ENCODE assay signal across 13 cellular contexts in genomic region chr12:91562476-91562875, GRCh38.
A peak's percentile ranks its signal among the peaks of the same experiment; 100 is the strongest.
DNase-seq lines count a peak whose midpoint lies in the region; ATAC-seq and TF ChIP-seq lines count a peak whose summit lies in the region.
"Had no signal": no experiment of that assay in that cellular context is flagged by ENCODE, and none has a peak within 500 bp of the region (broad histone marks: within the 10 kb centered on the region; RNA-seq: fewer than 3 reads in every experiment).

No MANE protein-coding gene starts in this region.

- H3K79me2 ChIP-seq in MM.1S (ENCODE audit: low read length) = no peaks in the 10 kb centered on the region

- no peak for TF ChIP-seq CTCF in MM.1S (IDR thresholded peaks at IDR 0.05; ENCODE audit: low read length)
- TF ChIP-seq CTCF in coronary artery (IDR thresholded peaks at IDR 0.05) = no peak

- CTCF ChIA-PET in CD8-positive, alpha-beta memory T cell (lab: Charles Lee) = interaction anchor here (1.0 to 1.3 kb wide), 2 partner anchors 14 to 16 kb away, joined by 3 to 5 read pairs; no protein-coding TSS in a partner anchor

- peak overlapping the region; percentile 27; the same call in 1 of the 2 replicates for H2AFZ ChIP-seq in MM.1S (ENCODE audit: low read length)

- peak overlapping the region in 6 of 7 donors; percentile 24 to 73 (median 64) for H3K4me3 Mint-ChIP-seq in CD8-positive, alpha-beta memory T cell

- H3K4me1 ChIP-seq in CD8-positive, alpha-beta memory T cell (ENCODE audit: insufficient read depth, low read length) = peaks cover 9% of the 10 kb centered on the region
- H3K4me1 ChIP-seq in MM.1S (ENCODE audit: low read length) = peaks cover 8% of the 10 kb centered on the region; the same call in 1 of the 2 replicates

- H3K27ac Mint-ChIP-seq in CD8-positive, alpha-beta memory T cell = peak overlapping the region in 7 of 8 donors; percentile 34 to 80 (median 56)

- H3K4me2 ChIP-seq in MM.1S (ENCODE audit: low read depth, low read length) = peak overlapping the region; percentile 24; the same call in 1 of the 2 replicates

- POLR2A ChIA-PET in CD8-positive, alpha-beta memory T cell (lab: Charles Lee) = interaction anchor here (0.6 to 2.0 kb wide), 2 partner anchors 583 to 994 kb away, joined by 3 to 6 read pairs; partner anchors contain the start of gene BTG1

- H3K27me3 Mint-ChIP-seq in CD8-positive, alpha-beta memory T cell = peaks cover 4 to 7% of the 10 kb centered on the region in 2 donors

- no peak overlapping the region for H3K9ac ChIP-seq in MM.1S (ENCODE audit: low read length)

- no peaks in the 10 kb centered on the region for H3F3A ChIP-seq in MM.1S (ENCODE audit: insufficient read depth, low read length)

- ATAC-seq in GM19324 (IDR thresholded peaks at IDR 0.05; ENCODE audit: low FRiP score, unreplicated experiment) = peak; percentile 49
- ATAC-seq: left colon had no signal

- no peak overlapping the region for H3K27ac ChIP-seq in CD8-positive, alpha-beta memory T cell (ENCODE audit: low read depth, low read length)
- H3K27ac ChIP-seq in MM.1S (ENCODE audit: low read length) (no peak overlapping the region), coronary artery (no peak overlapping the region)

- H3K4me1 Mint-ChIP-seq in CD8-positive, alpha-beta memory T cell = peaks cover 12 to 23% (median 23%) of the 10 kb centered on the region in 3 donors

- H3K9me3 Mint-ChIP-seq in CD8-positive, alpha-beta memory T cell = peaks cover 6 to 17% (median 11%) of the 10 kb centered on the region in 5 donors

- H3K4me3 ChIP-seq in CD8-positive, alpha-beta memory T cell (ENCODE audit: low read length) = peak overlapping the region; percentile 16
- H3K4me3 ChIP-seq in MM.1S (ENCODE audit: low read length) (no peak overlapping the region; the same call in 1 of the 2 replicates), coronary artery (no peak overlapping the region)

- H3K36me3 Mint-ChIP-seq in CD8-positive, alpha-beta memory T cell = peaks cover 3 to 38% (median 7%) of the 10 kb centered on the region in 3 donors

- no peaks in the 10 kb centered on the region for H3K27me3 ChIP-seq in CD8-positive, alpha-beta memory T cell (ENCODE audit: insufficient read depth, low read length, poor library complexity, severe bottlenecking)
- no peaks in the 10 kb centered on the region for H3K27me3 ChIP-seq in MM.1S (replicated peaks; ENCODE audit: insufficient read depth, low read length)

- no peaks in the 10 kb centered on the region for H3K9me3 ChIP-seq in CD8-positive, alpha-beta memory T cell (ENCODE audit: low read length)
- H3K9me3 ChIP-seq in MM.1S (replicated peaks; ENCODE audit: insufficient read depth, low read length) = no peaks in the 10 kb centered on the region

- DNase-seq in CD8-positive, alpha-beta memory T cell = peak in 2 of 5 donors; percentile 7 to 49
- peak; percentile 38 for DNase-seq in MM.1S
- peak; percentile 18 for DNase-seq in fibroblast of the conjunctiva (ENCODE audit: low read depth)
- DNase-seq in hepatic stellate cell (ENCODE audit: low spot score) = no peak
- no peak for DNase-seq in coronary artery (ENCODE audit: low spot score)
- no peak for DNase-seq in SK-N-DZ (ENCODE audit: low spot score)
- no peak for DNase-seq in stimulated activated naive CD4-positive, alpha-beta T cell treated with Interleukin-2 at 50 U/mL for 16 hours (lab: John Stamatoyannopoulos, UW)
- DNase-seq: DMS153, KG1, left colon, NCI-H526, T-helper 9 cell had no signal

- no peaks in the 10 kb centered on the region for H4K20me1 ChIP-seq in MM.1S (ENCODE audit: insufficient read depth, low read length)

- H3K36me3 ChIP-seq in CD8-positive, alpha-beta memory T cell (ENCODE audit: insufficient read depth, low read length) = no peaks in the 10 kb centered on the region
- no peaks in the 10 kb centered on the region for H3K36me3 ChIP-seq in MM.1S (replicated peaks; ENCODE audit: insufficient read depth, low read length)

- H3K9me2 ChIP-seq in MM.1S (replicated peaks; ENCODE audit: insufficient read depth, low read length) = no peaks in the 10 kb centered on the region

Comparison
In these comparisons a context has a peak if more than half of its experiments do, and no peak if none do; other contexts are left out.
1. DNase-seq: peak in MM.1S (single experiment) and fibroblast of the conjunctiva (single experiment); none in hepatic stellate cell (single experiment), coronary artery (single experiment), SK-N-DZ (single experiment) and stimulated activated naive CD4-positive, alpha-beta T cell treated with Interleukin-2 at 50 U/mL for 16 hours (single experiment).